25 cellular contexts compared by ENCODE assay signal in the genomic region with DNA sequence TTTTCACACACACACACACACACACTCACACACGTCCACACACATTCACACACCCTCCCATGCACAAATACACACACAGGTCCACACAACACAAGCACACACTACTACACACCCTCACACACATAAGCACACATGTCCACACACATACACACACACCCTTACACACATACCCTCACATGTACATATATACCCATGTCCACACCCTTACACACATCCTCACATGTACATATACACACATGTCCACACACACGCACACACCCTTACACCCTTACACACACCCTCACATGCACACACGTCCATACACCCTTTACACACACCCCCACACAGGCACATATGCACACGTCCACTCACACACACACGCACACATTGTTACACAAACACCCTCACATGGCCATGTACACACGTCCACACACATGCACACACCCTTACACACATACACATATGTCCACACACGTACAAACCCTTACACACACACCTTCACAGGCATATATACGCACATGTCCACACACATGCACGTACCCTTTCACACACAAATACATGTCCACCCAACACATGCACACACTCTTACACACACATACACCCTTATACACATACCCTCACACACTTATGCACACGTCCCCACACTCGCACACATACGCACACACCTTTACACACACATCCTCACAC. TPM values are rescaled to one million over a fixed set of nuclear protein-coding genes. Genes with fewer than 3 reads are reported as not detected.
"Had no signal": no experiment of that assay in that cellular context is flagged by ENCODE, and none has a peak within 500 bp of the region (broad histone marks: within the 10 kb centered on the region; RNA-seq: fewer than 3 reads in every experiment).

No MANE protein-coding gene starts in this region.

- H3K36me3 ChIP-seq: esophagus squamous epithelium, left ventricle myocardium inferior, lower lobe of right lung, neural progenitor cell, pancreas, tibial nerve had no signal

- FAIRE-seq: colon, kidney, pancreas had no signal

- H3K4me3 ChIP-seq: esophagus squamous epithelium, left ventricle myocardium inferior, lower lobe of right lung, neural progenitor cell, pancreas, psoas muscle, testis, tibial nerve had no signal

- H3K4me1 ChIP-seq: esophagus squamous epithelium, left ventricle myocardium inferior, lower lobe of right lung, neural progenitor cell, pancreas, psoas muscle, testis, tibial nerve had no signal

- H3K4me2 ChIP-seq: neural progenitor cell had no signal

- DNase-seq: effector memory CD8-positive, alpha-beta T cell; esophagus squamous epithelium; foreskin fibroblast; kidney; left cardiac atrium; left ventricle myocardium inferior; lower lobe of right lung; midbrain; occipital lobe; pancreas; psoas muscle; retina; stimulated activated CD4-positive, alpha-beta T cell treated with anti-CD3 and anti-CD28 coated beads, Interleukin-2, amount 100 ng/mL, for 24 hours; stimulated activated CD4-positive, alpha-beta T cell treated with anti-CD3 and anti-CD28 coated beads, Interleukin-4, amount 100 ng/mL, for 4 hours; stimulated activated naive B cell treated with anti-CD40 and anti-IgM and Interleukin-4, amounts not matched to agents 10 μg/mL and 1 μg/mL and 100 μg/mL, for 72 hours; stimulated activated naive CD8-positive, alpha-beta T cell treated with anti-CD3 and anti-CD28 coated beads, Interleukin-15, amount 100 ng/mL, for 72 hours; testis had no signal

- H3K27ac ChIP-seq: epithelial cell of prostate, esophagus squamous epithelium, left ventricle myocardium inferior, lower lobe of right lung, neural progenitor cell, pancreas, psoas muscle, testis, tibial nerve had no signal

- H3K9me3 ChIP-seq: pancreas, testis had no signal

- ATAC-seq: effector memory CD8-positive, alpha-beta T cell; left cardiac atrium; lower lobe of right lung; pancreas; psoas muscle; sciatic nerve; stimulated activated naive B cell treated with anti-CD40 and anti-IgM and Interleukin-4, amounts not matched to agents 10 μg/mL and 1 μg/mL and 100 μg/mL, for 72 hours; stimulated activated naive CD8-positive, alpha-beta T cell treated with anti-CD3 and anti-CD28 coated beads, Interleukin-15, amount 100 ng/mL, for 72 hours had no signal

- H2AFZ ChIP-seq: neural progenitor cell had no signal

- H3K9ac ChIP-seq: neural progenitor cell had no signal

- H3K27me3 ChIP-seq: esophagus squamous epithelium, neural progenitor cell, pancreas, testis, tibial nerve had no signal

RNA-seq across cellular contexts. Expression of a gene that starts 50.7 kb away (rescaled TPM):
- total RNA-seq: esophagus squamous epithelium; kidney; left cardiac atrium; left ventricle myocardium inferior; natural killer cell treated with Interleukin-12 subunit alpha and Interleukin-12 subunit beta and Interleukin-15 and Interleukin-18, amount 100 ng/mL, for 72 hours; psoas muscle; skeletal muscle tissue; subcutaneous adipose tissue had no signal
